Comparison of ENCODE assay signal across 16 cellular contexts in the genomic region with DNA sequence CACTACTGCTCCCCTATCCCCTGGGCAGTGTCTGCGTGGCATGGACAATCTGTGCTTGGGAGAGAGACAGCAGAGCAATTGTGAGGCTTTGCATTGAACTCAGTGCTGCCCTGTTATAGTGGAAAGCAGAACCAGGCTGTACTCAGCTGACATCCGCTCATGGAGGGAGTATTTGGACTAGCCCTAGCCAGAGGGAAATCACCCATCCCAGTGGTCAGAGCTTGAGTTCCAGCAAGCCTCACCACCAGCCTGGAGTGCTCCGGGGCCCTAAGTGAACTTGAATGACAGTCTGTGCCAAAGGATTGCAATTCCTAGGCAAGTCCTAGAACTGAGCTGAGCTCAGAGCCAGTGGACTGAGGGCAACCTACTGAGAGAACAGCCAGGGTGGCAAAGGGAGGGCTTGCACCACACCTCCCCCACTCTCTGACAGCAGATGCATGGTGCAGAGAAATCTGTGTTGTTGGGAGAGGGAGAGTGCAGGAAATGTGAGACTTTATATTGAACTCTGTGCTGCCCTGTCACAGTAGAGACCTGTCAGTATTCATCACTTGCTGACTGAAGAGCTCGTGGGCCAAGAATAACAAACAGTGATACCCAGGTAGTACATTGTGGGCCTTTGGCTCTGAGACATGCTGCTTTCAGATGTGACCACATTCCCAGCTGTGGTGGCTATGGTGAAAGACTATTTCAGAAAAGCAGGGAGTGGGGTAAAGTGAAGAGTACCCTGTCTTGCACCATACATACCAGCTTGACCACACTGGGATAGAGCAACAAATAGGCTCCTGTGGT.
A peak's percentile ranks its signal among the peaks of the same experiment; 100 is the strongest.
DNase-seq lines count a peak whose midpoint lies in the region; ATAC-seq, FAIRE-seq and TF ChIP-seq lines count a peak whose summit lies in the region.
"Had no signal": no experiment of that assay in that cellular context is flagged by ENCODE, and none has a peak within 500 bp of the region (broad histone marks: within the 10 kb centered on the region; RNA-seq: fewer than 3 reads in every experiment).

No MANE protein-coding gene starts in this region.

- FAIRE-seq in D721Med (lab: Jason Lieb, UNC): no peak

- TF ChIP-seq CTCF in choroid plexus epithelial cell (conservative IDR thresholded peaks at IDR 0.05; ENCODE audit: low read depth, low read length) (no peak), D721Med (IDR thresholded peaks at IDR 0.05; ENCODE audit: insufficient read depth, missing control alignments) (no peak)

- no peak overlapping the region for H3K4me3 ChIP-seq in right cardiac atrium (ENCODE audit: low read length)
- H3K4me3 ChIP-seq in choroid plexus epithelial cell (ENCODE audit: low read depth, low read length): no peak overlapping the region
- H3K4me3 ChIP-seq: PC-9 had no signal

- no peaks in the 10 kb centered on the region for H3K4me1 Mint-ChIP-seq in stimulated activated effector memory CD8-positive, alpha-beta T cell treated with anti-CD3 and anti-CD28 coated beads, Interleukin-12 subunit alpha, Interleukin-12 subunit beta, amount 100 ng/mL, for 72 hours

- WGBS in right cardiac atrium: 81% methylated on average over 4 of the region's 4 CpGs

- H3K4me1 ChIP-seq in right cardiac atrium (ENCODE audit: control insufficient read depth, insufficient read depth, low read length): no peaks in the 10 kb centered on the region

- no peak overlapping the region for H3K27ac ChIP-seq in right cardiac atrium (ENCODE audit: low read length)
- H3K27ac ChIP-seq: PC-9 had no signal

- peak; percentile 56 for ATAC-seq in Right ventricle myocardium superior (ENCODE audit: poor library complexity)
- no peak for ATAC-seq in right cardiac atrium
- ATAC-seq in stimulated activated effector memory CD8-positive, alpha-beta T cell treated with anti-CD3 and anti-CD28 coated beads, Interleukin-12 subunit alpha, Interleukin-12 subunit beta, amount 100 ng/mL, for 72 hours: peak; percentile 19
- ATAC-seq in HG03439 (IDR thresholded peaks at IDR 0.05; ENCODE audit: unreplicated experiment): no peak

- H3K9me3 ChIP-seq in right cardiac atrium (ENCODE audit: control insufficient read depth, low read length): no peaks in the 10 kb centered on the region

- no peak overlapping the region for H3K4me3 Mint-ChIP-seq in stimulated activated effector memory CD8-positive, alpha-beta T cell treated with anti-CD3 and anti-CD28 coated beads, Interleukin-12 subunit alpha, Interleukin-12 subunit beta, amount 100 ng/mL, for 72 hours
- H3K4me3 Mint-ChIP-seq: H9 had no signal

- intact Hi-C loops in Right ventricle myocardium superior (cut with DNase I) (loop anchor here (5.0 kb wide), 1 partner anchor 88 kb away; no protein-coding TSS in a partner anchor), right cardiac atrium (cut with DNase I) (no loop called here)

- DNase-seq in Right ventricle myocardium superior (no peak), right cardiac atrium (no peak), choroid plexus epithelial cell (ENCODE audit: low read depth) (peak; percentile 83), mesenteric fat pad (ENCODE audit: low spot score) (peak; percentile 86), NCI-H2227 (lab: John Stamatoyannopoulos, UW; ENCODE audit: unreplicated experiment) (no peak), D721Med (ENCODE audit: insufficient read length, low spot score) (no peak)
- DNase-seq in stimulated activated effector memory CD8-positive, alpha-beta T cell treated with anti-CD3 and anti-CD28 coated beads, Interleukin-12 subunit alpha, Interleukin-12 subunit beta, amount 100 ng/mL, for 72 hours (ENCODE audit: low spot score in 2 of 2): no peak
- DNase-seq: 8988T, C1 segment of cervical spinal cord, H9, NCI-H1048, NCI-H2107, NCI-H345, NCI-H526 treated with DMSO at 0.1 percent for 48 hours, PC-9 had no signal

- H3K36me3 Mint-ChIP-seq in stimulated activated effector memory CD8-positive, alpha-beta T cell treated with anti-CD3 and anti-CD28 coated beads, Interleukin-12 subunit alpha, Interleukin-12 subunit beta, amount 100 ng/mL, for 72 hours: no peaks in the 10 kb centered on the region

- H3K9me3 Mint-ChIP-seq in stimulated activated effector memory CD8-positive, alpha-beta T cell treated with anti-CD3 and anti-CD28 coated beads, Interleukin-12 subunit alpha, Interleukin-12 subunit beta, amount 100 ng/mL, for 72 hours: peaks cover 6% of the 10 kb centered on the region
- H3K9me3 Mint-ChIP-seq: H9 had no signal

- H3K27ac Mint-ChIP-seq in stimulated activated effector memory CD8-positive, alpha-beta T cell treated with anti-CD3 and anti-CD28 coated beads, Interleukin-12 subunit alpha, Interleukin-12 subunit beta, amount 100 ng/mL, for 72 hours: no peak overlapping the region

- H3K27me3 ChIP-seq in right cardiac atrium (ENCODE audit: control insufficient read depth, insufficient read depth): no peaks in the 10 kb centered on the region

Comparison
In these comparisons a context has a peak if more than half of its experiments do, and no peak if none do; other contexts are left out.
1. ATAC-seq: peak in Right ventricle myocardium superior (single experiment) and stimulated activated effector memory CD8-positive, alpha-beta T cell treated with anti-CD3 and anti-CD28 coated beads, Interleukin-12 subunit alpha, Interleukin-12 subunit beta, amount 100 ng/mL, for 72 hours (single experiment); none in right cardiac atrium (0 of 2) and HG03439 (single experiment).
2. DNase-seq: peak in choroid plexus epithelial cell (single experiment) and mesenteric fat pad (single experiment); none in Right ventricle myocardium superior (single experiment), right cardiac atrium (0 of 3), stimulated activated effector memory CD8-positive, alpha-beta T cell treated with anti-CD3 and anti-CD28 coated beads, Interleukin-12 subunit alpha, Interleukin-12 subunit beta, amount 100 ng/mL, for 72 hours (0 of 2), NCI-H2227 (single experiment) and D721Med (single experiment).